Comparison of ENCODE assay signal across 30 cellular contexts in the genomic region with DNA sequence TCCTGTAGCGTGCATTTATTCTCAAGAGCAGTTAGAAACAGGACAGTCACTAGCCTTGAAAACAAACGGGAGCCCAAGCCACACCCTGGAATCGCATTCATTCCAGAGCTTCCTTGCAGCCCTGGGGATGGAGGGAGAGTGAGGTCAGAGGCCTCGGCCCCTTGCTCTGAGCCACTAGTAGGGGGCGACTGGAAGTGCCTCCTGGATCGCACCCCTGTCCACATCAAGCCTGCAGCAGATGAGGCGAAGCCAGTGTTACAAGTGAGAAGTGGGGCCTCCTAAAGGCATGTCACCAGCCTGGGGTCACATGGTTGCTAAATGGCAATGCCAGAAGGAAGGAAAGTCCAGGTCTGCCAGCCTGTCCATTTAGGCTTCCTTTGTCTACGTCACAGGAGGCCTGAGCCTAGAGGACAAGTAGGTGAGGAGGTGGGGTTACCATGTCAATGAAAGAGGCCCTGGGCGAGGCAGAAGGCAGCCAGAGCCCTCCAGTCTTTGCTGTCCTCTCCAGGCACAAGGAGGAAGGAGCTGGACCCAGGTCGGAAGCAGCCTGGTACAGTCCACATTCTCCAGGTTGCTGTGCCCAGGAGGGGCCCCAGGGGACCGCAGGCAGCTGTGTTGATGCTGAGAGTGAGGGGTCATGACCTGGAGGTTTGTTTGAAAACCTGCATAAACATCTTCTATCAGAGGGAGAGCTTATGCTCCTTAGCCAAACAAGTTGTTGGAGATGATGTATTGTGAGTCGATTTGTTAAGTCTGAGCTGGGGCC. TPM values are rescaled to one million over a fixed set of nuclear protein-coding genes. Genes with fewer than 3 reads are reported as not detected.
DNase-seq lines count a peak whose midpoint lies in the region; ATAC-seq, FAIRE-seq and TF ChIP-seq lines count a peak whose summit lies in the region.
"Had no signal": no experiment of that assay in that cellular context is flagged by ENCODE, and none has a peak within 500 bp of the region (broad histone marks: within the 10 kb centered on the region; RNA-seq: fewer than 3 reads in every experiment).

No MANE protein-coding gene starts in this region.

- intact Hi-C loops in mammary epithelial cell (cut with micrococcal nuclease) = no loop called here

- no peaks in the 10 kb centered on the region; the same call in 2 of the 3 replicates for H3K36me3 Mint-ChIP-seq in GM23338 (ENCODE audit: low read depth)
- peaks cover 3% of the 10 kb centered on the region for H3K36me3 Mint-ChIP-seq in neural progenitor cell
- H3K36me3 Mint-ChIP-seq: activated CD4-positive, alpha-beta memory T cell treated with anti-CD3 and anti-CD28 coated beads for 36 hours; activated naive CD8-positive, alpha-beta T cell treated with anti-CD3 and anti-CD28 coated beads, Interleukin-2, amount 10 ng/mL, durations not matched to agents 7 days and 5 days; CD8-positive, alpha-beta T cell had no signal

- CTCF ChIA-PET in A549 (lab: Yijun Ruan, JAX) = interaction anchor here (0.7 to 2.2 kb wide), 8 partner anchors 9 to 175 kb away, joined by 3 to 8 read pairs (median 4); no protein-coding TSS in a partner anchor
- CTCF ChIA-PET in H1 (lab: Charles Lee; ENCODE audit: partially characterized antibody) = interaction anchor here (0.9 to 10.8 kb wide), 9 partner anchors 10 to 129 kb away, joined by 3 to 101 read pairs (median 4); no protein-coding TSS in a partner anchor
- CTCF ChIA-PET in mammary epithelial cell (lab: Charles Lee; ENCODE audit: low non-redundant PET) = no interaction called here

- H3K9ac ChIP-seq in H1 (replicated peaks in 1 of 4; ENCODE audit: extremely low read depth in 1 of 4, low read depth in 3 of 4, low read length in 3 of 4) = no peak overlapping the region
- no peak overlapping the region for H3K9ac ChIP-seq in neural progenitor cell
- no peak overlapping the region for H3K9ac ChIP-seq in mammary epithelial cell (ENCODE audit: insufficient read depth, low read length)

- TF ChIP-seq CTCF in A549 (IDR thresholded peaks at IDR 0.05) = no peak
- TF ChIP-seq CTCF in GM23338 (conservative IDR thresholded peaks at IDR 0.05; ENCODE audit: low read depth in 2 of 2) = no peak
- TF ChIP-seq CTCF in H1 (IDR thresholded peaks at IDR 0.05; ENCODE audit: control extremely low read depth in 1 of 3, insufficient read depth in 1 of 3, low read depth in 1 of 3, low read length in 3 of 3) = no peak
- no peak for TF ChIP-seq CTCF in neural progenitor cell (IDR thresholded peaks at IDR 0.05)
- TF ChIP-seq CTCF in GM13976 (IDR thresholded peaks at IDR 0.05; ENCODE audit: borderline replicate concordance, control extremely low read depth, extremely low read depth, insufficient read depth, missing control alignments) = no peak
- TF ChIP-seq CTCF in mammary epithelial cell (conservative IDR thresholded peaks at IDR 0.05 in 1 of 2, IDR thresholded peaks at IDR 0.05 in 1 of 2; ENCODE audit: extremely low read depth in 1 of 2, insufficient read depth in 1 of 2, low read depth in 1 of 2, low read length in 2 of 2) = no peak

- H3K4ac ChIP-seq in H1 (replicated peaks; ENCODE audit: insufficient read length, low read depth, low read length) = no peak overlapping the region

- no peak overlapping the region for H3K56ac ChIP-seq in H1 (replicated peaks; ENCODE audit: insufficient read length, low read depth, low read length)

- no TSS peak for BruUV-seq in mammary epithelial cell (replicated peaks; lab: Mats Ljungman, UMichigan)

- WGBS in A549 (ENCODE audit: missing lambda C conversion rate) = 57% methylated on average over 12 of the region's 12 CpGs
- 84% methylated on average over 12 of the region's 12 CpGs; no CpG with 5 or more reads in 1 of the 2 experiments for WGBS in H1 (ENCODE audit: extremely low coverage in 1 of 2, insufficient coverage in 1 of 2, insufficient read length in 1 of 2, insufficient replicate concordance in 2 of 2, low coverage in 1 of 2, low lambda C conversion rate in 2 of 2, missing lambda C conversion rate in 1 of 2), 2 experiments
- 50% methylated on average over 11 of the region's 12 CpGs for WGBS in mammary epithelial cell (ENCODE audit: low coverage, missing lambda C conversion rate)

- H2AFZ ChIP-seq in GM23338 = no peak overlapping the region
- H2AFZ ChIP-seq in H1 (ENCODE audit: low read length) = peak overlapping the region; percentile 50; the same call in 1 of the 2 replicates
- peak overlapping the region; percentile 85 for H2AFZ ChIP-seq in neural progenitor cell (replicated peaks)
- H2AFZ ChIP-seq in mammary epithelial cell (ENCODE audit: low read depth, low read length) = no peak overlapping the region

- H3K4me1 Mint-ChIP-seq in GM23338 = peaks cover 15% of the 10 kb centered on the region
- peaks cover 25% of the 10 kb centered on the region for H3K4me1 Mint-ChIP-seq in neural progenitor cell
- H3K4me1 Mint-ChIP-seq: activated B cell treated with CpG ODN at 0.5 μM for 24 hours; activated naive CD8-positive, alpha-beta T cell treated with anti-CD3 and anti-CD28 coated beads, Interleukin-2, amount 10 ng/mL, durations not matched to agents 7 days and 5 days had no signal

- H3K9me2 ChIP-seq in GM23338 (ENCODE audit: insufficient read depth) = no peaks in the 10 kb centered on the region

- H3K4me3 ChIP-seq in A549 (no peak overlapping the region), GM23338 (no peak overlapping the region), H1 (ENCODE audit: extremely low read depth in 1 of 4, insufficient read depth in 2 of 4, low read depth in 3 of 4, low read length in 4 of 4) (no peak overlapping the region), neural progenitor cell (no peak overlapping the region), mammary epithelial cell (replicated peaks in 1 of 3; ENCODE audit: insufficient read depth in 1 of 3, low read depth in 2 of 3, low read length in 3 of 3) (no peak overlapping the region)
- H3K4me3 ChIP-seq: lower lobe of right lung had no signal

- H4K20me1 ChIP-seq in GM23338 (replicated peaks; ENCODE audit: insufficient read depth) (no peaks in the 10 kb centered on the region), H1 (replicated peaks in 1 of 2; ENCODE audit: control insufficient read depth in 1 of 2, insufficient read depth in 2 of 2, low read length in 2 of 2) (no peaks in the 10 kb centered on the region), neural progenitor cell (ENCODE audit: low read depth) (no peaks in the 10 kb centered on the region), mammary epithelial cell (ENCODE audit: insufficient read depth, low read length) (no peaks in the 10 kb centered on the region)

- H3K27ac Mint-ChIP-seq in GM23338 = no peak overlapping the region
- H3K27ac Mint-ChIP-seq in neural progenitor cell = no peak overlapping the region
- H3K27ac Mint-ChIP-seq: activated B cell treated with CpG ODN at 0.5 μM for 24 hours; activated CD4-positive, alpha-beta memory T cell treated with anti-CD3 and anti-CD28 coated beads for 36 hours; activated naive CD8-positive, alpha-beta T cell treated with anti-CD3 and anti-CD28 coated beads, Interleukin-2, amount 10 ng/mL, durations not matched to agents 7 days and 5 days; CD8-positive, alpha-beta T cell had no signal

- no peaks in the 10 kb centered on the region for H3K27me3 ChIP-seq in GM23338 (ENCODE audit: insufficient read depth)
- no peaks in the 10 kb centered on the region; a peak in 1 of 7 replicates for H3K27me3 ChIP-seq in H1 (replicated peaks in 1 of 4; ENCODE audit: control insufficient read depth in 3 of 4, extremely low read depth in 1 of 4, insufficient read depth in 3 of 4, low read length in 3 of 4)
- H3K27me3 ChIP-seq in neural progenitor cell = no peaks in the 10 kb centered on the region
- H3K27me3 ChIP-seq in mammary epithelial cell (ENCODE audit: insufficient read depth, low read length) = no peaks in the 10 kb centered on the region

- H3K9me3 Mint-ChIP-seq in GM23338 (no peaks in the 10 kb centered on the region; the same call in 2 of the 3 replicates), neural progenitor cell (peaks cover 9% of the 10 kb centered on the region)
- H3K9me3 Mint-ChIP-seq: activated B cell treated with CpG ODN at 0.5 μM for 24 hours; activated CD4-positive, alpha-beta memory T cell treated with anti-CD3 and anti-CD28 coated beads for 36 hours; activated naive CD8-positive, alpha-beta T cell treated with anti-CD3 and anti-CD28 coated beads, Interleukin-2, amount 10 ng/mL, durations not matched to agents 7 days and 5 days; CD8-positive, alpha-beta T cell had no signal

- H3K79me1 ChIP-seq in H1 (ENCODE audit: low read depth, low read length) = no peaks in the 10 kb centered on the region

- no peak overlapping the region for H2BK20ac ChIP-seq in H1 (ENCODE audit: low read length)

- TF ChIP-seq EP300 in A549 (IDR thresholded peaks at IDR 0.05) (no peak), H1 (IDR thresholded peaks at IDR 0.05; ENCODE audit: borderline replicate concordance in 1 of 2, low read depth in 2 of 2, low read length in 2 of 2) (no peak)

- H3F3A ChIP-seq in GM23338 (replicated peaks; ENCODE audit: low read depth) (no peaks in the 10 kb centered on the region), neural progenitor cell (ENCODE audit: low read depth) (no peaks in the 10 kb centered on the region)

- no peak overlapping the region for H2BK120ac ChIP-seq in H1 (replicated peaks; ENCODE audit: low read depth, low read length)

- H3K14ac ChIP-seq in H1 (ENCODE audit: insufficient read length) = no peak overlapping the region

- no peak overlapping the region for H2BK12ac ChIP-seq in H1 (ENCODE audit: low read depth, low read length)

- H3K27me3 Mint-ChIP-seq in GM23338 (ENCODE audit: insufficient read depth, low read depth, poor library complexity) (peaks cover 18% of the 10 kb centered on the region), neural progenitor cell (ENCODE audit: insufficient read depth, low read depth) (peaks cover 10% of the 10 kb centered on the region)
- H3K27me3 Mint-ChIP-seq: activated CD4-positive, alpha-beta memory T cell treated with anti-CD3 and anti-CD28 coated beads for 36 hours; activated naive CD8-positive, alpha-beta T cell treated with anti-CD3 and anti-CD28 coated beads, Interleukin-2, amount 10 ng/mL, durations not matched to agents 7 days and 5 days had no signal

- no peak overlapping the region for H4K8ac ChIP-seq in H1 (ENCODE audit: extremely low read depth, insufficient read depth, low read length)

- H3K27ac ChIP-seq in A549 (peak overlapping the region; percentile 21 to 68; a peak in 5 of 6 replicates), GM23338 (ENCODE audit: low read depth) (no peak overlapping the region), H1 (ENCODE audit: low read depth, low read length) (no peak overlapping the region), neural progenitor cell (no peak overlapping the region), mammary epithelial cell (ENCODE audit: insufficient read depth, low read depth, low read length) (no peak overlapping the region)
- H3K27ac ChIP-seq: lower lobe of right lung, RWPE1 had no signal

- no peak overlapping the region for H2BK15ac ChIP-seq in H1 (ENCODE audit: low read length)

- H3K4me2 ChIP-seq in A549 = peak overlapping the region; percentile 17; the same call in 1 of the 3 replicates
- no peak overlapping the region for H3K4me2 ChIP-seq in GM23338
- no peak overlapping the region; a peak in 1 of 4 replicates for H3K4me2 ChIP-seq in H1 (ENCODE audit: insufficient read depth in 1 of 2, low read depth in 2 of 2, low read length in 2 of 2)
- peak overlapping the region; percentile 38 for H3K4me2 ChIP-seq in neural progenitor cell
- H3K4me2 ChIP-seq in mammary epithelial cell (ENCODE audit: insufficient read depth, low read depth, low read length) = no peak overlapping the region

- dilution Hi-C loops in mammary epithelial cell (cut with HindIII; ENCODE audit: low sequenced_read_pairs) = no loop called here

- no peaks in the 10 kb centered on the region for H3K79me2 ChIP-seq in GM23338 (replicated peaks; ENCODE audit: insufficient read depth)
- no peaks in the 10 kb centered on the region for H3K79me2 ChIP-seq in H1 (ENCODE audit: control insufficient read depth in 1 of 2, insufficient read depth in 2 of 2, low read length in 2 of 2)
- no peaks in the 10 kb centered on the region for H3K79me2 ChIP-seq in neural progenitor cell (ENCODE audit: low read depth)
- H3K79me2 ChIP-seq in mammary epithelial cell (ENCODE audit: insufficient read depth, low read length) = no peaks in the 10 kb centered on the region

- H3K23ac ChIP-seq in H1 (ENCODE audit: insufficient read length) = no peak overlapping the region

- TF ChIP-seq POLR2A in A549 (IDR thresholded peaks at IDR 0.05; ENCODE audit: low read length) (no peak), H1 (IDR thresholded peaks at IDR 0.05; ENCODE audit: control extremely low read depth in 1 of 2, low read depth in 2 of 2, low read length in 2 of 2) (no peak)

- peaks cover 20% of the 10 kb centered on the region for H3K4me1 ChIP-seq in A549
- no peaks in the 10 kb centered on the region for H3K4me1 ChIP-seq in GM23338 (ENCODE audit: insufficient read depth)
- H3K4me1 ChIP-seq in H1 (replicated peaks in 1 of 4; ENCODE audit: control insufficient read depth in 3 of 4, insufficient read depth in 4 of 4, low read length in 3 of 4) = peaks cover 0 to 4% (median 2%) of the 10 kb centered on the region in 4 experiments; a peak in 3 of 7 replicates
- H3K4me1 ChIP-seq in neural progenitor cell = peaks cover 11% of the 10 kb centered on the region
- no peaks in the 10 kb centered on the region for H3K4me1 ChIP-seq in mammary epithelial cell (ENCODE audit: insufficient read depth, low read length)
- H3K4me1 ChIP-seq: lower lobe of right lung had no signal

- H3K23me2 ChIP-seq in H1 (ENCODE audit: low read depth, low read length) = no peaks in the 10 kb centered on the region

- in situ Hi-C loops in GM13976 (cut with MboI; ENCODE audit: low sequenced_read_pairs, unreplicated experiment) (loop anchor here (10.0 kb wide), 1 partner anchor 57 kb away; no protein-coding TSS in a partner anchor), mammary epithelial cell (cut with MboI; ENCODE audit: low sequenced_read_pairs in 2 of 2) (no loop called here)

- H3K4me3 Mint-ChIP-seq in GM23338 (no peak overlapping the region), neural progenitor cell (no peak overlapping the region)
- H3K4me3 Mint-ChIP-seq: activated B cell treated with CpG ODN at 0.5 μM for 24 hours; activated CD4-positive, alpha-beta memory T cell treated with anti-CD3 and anti-CD28 coated beads for 36 hours; activated naive CD8-positive, alpha-beta T cell treated with anti-CD3 and anti-CD28 coated beads, Interleukin-2, amount 10 ng/mL, durations not matched to agents 7 days and 5 days; CD8-positive, alpha-beta T cell had no signal

- POLR2A ChIA-PET in A549 (lab: Yijun Ruan, JAX) = no interaction called here
- POLR2A ChIA-PET in H1 (lab: Charles Lee; ENCODE audit: partially characterized antibody) = no interaction called here

- peak overlapping the region; percentile 1; the same call in 1 of the 2 replicates for H3K18ac ChIP-seq in H1 (ENCODE audit: extremely low read depth, low read length)

- H2BK5ac ChIP-seq in H1 (ENCODE audit: low read depth, low read length) = no peak overlapping the region

- no peak overlapping the region for H4K91ac ChIP-seq in H1 (replicated peaks; ENCODE audit: insufficient read length, low read length)

- no peak for FAIRE-seq in A549 (lab: Jason Lieb, UNC)
- no peak for FAIRE-seq in H1 (lab: Jason Lieb, UNC)
- FAIRE-seq: frontal cortex, urothelium cell line had no signal

- no peak overlapping the region for H4K5ac ChIP-seq in H1 (ENCODE audit: insufficient read length, low read depth, low read length)

- TF ChIP-seq RAD21 in A549 (conservative IDR thresholded peaks at IDR 0.05 in 1 of 2, IDR thresholded peaks at IDR 0.05 in 1 of 2) (no peak), H1 (IDR thresholded peaks at IDR 0.05 in 1 of 2, conservative IDR thresholded peaks at IDR 0.05 in 1 of 2; ENCODE audit: low read depth in 2 of 2, low read length in 2 of 2) (no peak)

- no peak overlapping the region for H2AK5ac ChIP-seq in H1 (ENCODE audit: low read depth, low read length)

- ATAC-seq in A549 = peak; percentile 39 to 73; a peak in 3 of 6 replicates
- peak; percentile 70 for ATAC-seq in GM23338
- no peak for ATAC-seq in HG03095 (IDR thresholded peaks at IDR 0.05; ENCODE audit: unreplicated experiment)
- ATAC-seq: CD8-positive, alpha-beta T cell; right cardiac atrium; SK-N-SH treated with all-trans-retinoic acid at 6 μM for 48 hours had no signal

- H3K36me3 ChIP-seq in GM23338 (ENCODE audit: insufficient read depth) (no peaks in the 10 kb centered on the region), H1 (ENCODE audit: control insufficient read depth in 2 of 4, insufficient read depth in 4 of 4, low read length in 3 of 4) (no peaks in the 10 kb centered on the region), neural progenitor cell (no peaks in the 10 kb centered on the region), mammary epithelial cell (ENCODE audit: insufficient read depth, low read length) (no peaks in the 10 kb centered on the region)

- no peaks in the 10 kb centered on the region for H3K9me3 ChIP-seq in A549
- no peaks in the 10 kb centered on the region for H3K9me3 ChIP-seq in H1 (ENCODE audit: insufficient read depth in 2 of 2, low read depth in 1 of 2, low read length in 1 of 2)
- no peaks in the 10 kb centered on the region for H3K9me3 ChIP-seq in neural progenitor cell (ENCODE audit: low read depth)
- peaks cover 16% of the 10 kb centered on the region for H3K9me3 ChIP-seq in mammary epithelial cell (replicated peaks; ENCODE audit: insufficient read depth, low read length)
- H3K9me3 ChIP-seq: lower lobe of right lung had no signal

- DNase-seq in A549 (ENCODE audit: low read depth in 1 of 2, low spot score in 1 of 2) (peak in 1 of 2 experiments; percentile 57), GM23338 (ENCODE audit: low spot score) (no peak), H1 (ENCODE audit: low read depth in 1 of 2, low spot score in 2 of 2) (no peak), neural progenitor cell (ENCODE audit: low spot score) (no peak), NCI-H510A (lab: John Stamatoyannopoulos, UW) (no peak), GM13976 (ENCODE audit: low spot score) (no peak), mammary epithelial cell (no peak)
- DNase-seq: activated B cell treated with CpG ODN at 0.5 μM for 24 hours; activated CD4-positive, alpha-beta memory T cell treated with anti-CD3 and anti-CD28 coated beads for 36 hours; activated effector memory CD4-positive, alpha-beta T cell treated with Interleukin-2 at 50 U/mL for 16 hours; activated naive CD8-positive, alpha-beta T cell treated with anti-CD3 and anti-CD28 coated beads, Interleukin-2, amount 10 ng/mL, durations not matched to agents 7 days and 5 days; CD8-positive, alpha-beta T cell; cerebellar nuclear complex; DMS53; effector CD4-positive, alpha-beta T cell; GF-D8; hippocampal formation; islet precursor cell; lower lobe of right lung; NCI-H1092; NCI-H2029 treated with DMSO at 0.1 percent for 48 hours; NCI-H510A treated with DMSO at 0.1 percent for 48 hours; nucleus accumbens had no signal

RNA-seq across cellular contexts. Expression of a gene that starts 3.0 kb away (rescaled TPM):
- polyA plus RNA-seq in A549 (2011; rRNA removed) (not detected in 2 replicates), A549 (2017; fragmentation: RNase III; extraction: RNeasy Plus Mini Kit Qiagen cat#74134 plus additional on column Dnase treatment) (not detected in 3 replicates), GM23338 (2016; fragmentation: Nextera tagmentation; extraction: Ambion mirVana) (not detected in 2 replicates), H1 (2011; rRNA removed) (not detected in 2 replicates), mammary epithelial cell (not detected)
- polyA plus RNA-seq in A549 (2012; cell fraction: cytosol; rRNA removed) = not detected in 2 replicates
- polyA plus RNA-seq in A549 (2012; cell fraction: nucleus; rRNA removed) = not detected in 2 replicates
- polyA minus RNA-seq in A549 (2011; rRNA and poly(A)+ RNA removed) = not detected in 2 replicates
- total RNA-seq in GM23338 (2014; rRNA removed; shearing (Covaris generic)) = not detected in 2 replicates
- not detected in 2 replicates for total RNA-seq in H1 (2021; fragmentation: NEBNext Ultra II Directional; extraction: Animal tissue kit (Norgen Biotek cat#: 25700))
- polyA plus RNA-seq in H1 (2011; cell fraction: cytosol; rRNA removed) = 0.03 TPM
- polyA plus RNA-seq in H1 (2011; cell fraction: nucleus; rRNA removed) = 0.04 TPM
- not detected in 4 replicates for polyA plus RNA-seq in H1 (2012, experiment 1 of 2)
- polyA plus RNA-seq in H1 (2012, experiment 2 of 2) = not detected
- 0.08 TPM for polyA plus RNA-seq in H1 (2013, experiment 1 of 2)
- polyA plus RNA-seq in H1 (2013, experiment 2 of 2) = not detected
- polyA minus RNA-seq in H1 (2011; rRNA and poly(A)+ RNA removed) = not detected in 2 replicates
- polyA minus RNA-seq in H1 (2011; cell fraction: cytosol; rRNA and poly(A)+ RNA removed) = not detected
- polyA minus RNA-seq in H1 (2011; cell fraction: nucleus; rRNA and poly(A)+ RNA removed) = not detected
- total RNA-seq in neural progenitor cell (ENCODE audit: low replicate concordance) (not detected in 2 replicates), mammary epithelial cell (not detected)
- polyA minus RNA-seq in mammary epithelial cell = not detected
- total RNA-seq: activated CD4-positive, alpha-beta memory T cell treated with anti-CD3 and anti-CD28 coated beads for 36 hours; activated naive CD8-positive, alpha-beta T cell treated with anti-CD3 and anti-CD28 coated beads, Interleukin-2, amount 10 ng/mL, durations not matched to agents 7 days and 5 days; LHCN-M2; lower lobe of right lung had no signal

Comparison
In these comparisons a context has a peak if more than half of its experiments do, and no peak if none do; other contexts are left out.
1. H3K27ac ChIP-seq: peak in A549 (2 of 2); none in GM23338 (single experiment), H1 (single experiment), neural progenitor cell (single experiment) and mammary epithelial cell (single experiment).
2. H3K4me2 ChIP-seq: peak in A549 (single experiment) and neural progenitor cell (single experiment); none in GM23338 (single experiment), H1 (0 of 2) and mammary epithelial cell (single experiment).
3. H2AFZ ChIP-seq: peak in H1 (single experiment) and neural progenitor cell (single experiment); none in GM23338 (single experiment) and mammary epithelial cell (single experiment).